In genomic region chr3:21142031-21142430, GRCh38 we compare ENCODE assay signal across 3 cellular contexts.
"Had no signal": no experiment of that assay in that cellular context is flagged by ENCODE, and none has a peak within 500 bp of the region (broad histone marks: within the 10 kb centered on the region; RNA-seq: fewer than 3 reads in every experiment).

No MANE protein-coding gene starts in this region.

- H3K4me3 ChIP-seq: GM12878 had no signal

- DNase-seq: GDM1, GF-D8 had no signal
